Comparison of ENCODE assay signal across 20 cellular contexts in genomic region chr2:216856666-216857065, GRCh38. TPM values are rescaled to one million over a fixed set of nuclear protein-coding genes. Genes with fewer than 3 reads are reported as not detected.
DNase-seq lines count a peak whose midpoint lies in the region; ATAC-seq and TF ChIP-seq lines count a peak whose summit lies in the region.
"Had no signal": no experiment of that assay in that cellular context is flagged by ENCODE, and none has a peak within 500 bp of the region (broad histone marks: within the 10 kb centered on the region; RNA-seq: fewer than 3 reads in every experiment).

No MANE protein-coding gene starts in this region.

- H3K4me1 Mint-ChIP-seq in Caco-2 (ENCODE audit: low read depth, unreplicated experiment) = peaks cover 52% of the 10 kb centered on the region
- peaks cover 43% of the 10 kb centered on the region for H3K4me1 Mint-ChIP-seq in endodermal cell
- peaks cover 40% of the 10 kb centered on the region for H3K4me1 Mint-ChIP-seq in neural progenitor cell
- H3K4me1 Mint-ChIP-seq in Calu3 (ENCODE audit: low read depth, unreplicated experiment) = no peaks in the 10 kb centered on the region
- H3K4me1 Mint-ChIP-seq: CD14-positive monocyte had no signal

- no peak overlapping the region for H3K27ac ChIP-seq in GM23248
- peak overlapping the region; percentile 12 for H3K27ac ChIP-seq in endodermal cell (ENCODE audit: low read depth, low read length)
- no peak overlapping the region for H3K27ac ChIP-seq in neural progenitor cell
- H3K27ac ChIP-seq in ovary = peak overlapping the region in 1 of 2 donors; percentile 20

- no peak for TF ChIP-seq EP300 in ovary (IDR thresholded peaks at IDR 0.05)

- no peaks in the 10 kb centered on the region for H3K9me2 ChIP-seq in GM23248 (ENCODE audit: insufficient read depth)

- no peaks in the 10 kb centered on the region for H3K9me3 ChIP-seq in Caco-2
- no peaks in the 10 kb centered on the region for H3K9me3 ChIP-seq in GM23248 (ENCODE audit: low read depth)
- no peaks in the 10 kb centered on the region for H3K9me3 ChIP-seq in endodermal cell (ENCODE audit: control insufficient read depth, low read length)
- no peaks in the 10 kb centered on the region for H3K9me3 ChIP-seq in neural progenitor cell (ENCODE audit: low read depth)
- H3K9me3 ChIP-seq in ovary = no peaks in the 10 kb centered on the region

- CTCF ChIA-PET in Caco-2 (lab: Charles Lee) (no interaction called here), Calu3 (lab: Charles Lee) (interaction anchor here (0.6 kb wide), 1 partner anchor 1363 kb away, joined by 4 read pairs; no protein-coding TSS in a partner anchor)

- intact Hi-C loops in Caco-2 (cut with micrococcal nuclease; ENCODE audit: unreplicated experiment) = loop anchor here (10.0 kb wide), 1 partner anchor 82 kb away; no protein-coding TSS in a partner anchor
- intact Hi-C loops in Calu3 (cut with micrococcal nuclease; ENCODE audit: unreplicated experiment) = no loop called here
- intact Hi-C loops in ovary (cut with DNase I) = loop anchor here in 1 of 4 donors (5.0 kb wide), 1 partner anchor 159 kb away; the partner anchor contains the start of gene IGFBP5

- H3K27me3 ChIP-seq in Caco-2 (replicated peaks; ENCODE audit: control insufficient read depth, insufficient read depth, low read length) (no peaks in the 10 kb centered on the region), GM23248 (replicated peaks; ENCODE audit: insufficient read depth) (no peaks in the 10 kb centered on the region), endodermal cell (ENCODE audit: control insufficient read depth, insufficient read depth, low read length, poor library complexity, severe bottlenecking) (no peaks in the 10 kb centered on the region), neural progenitor cell (no peaks in the 10 kb centered on the region), ovary (no peaks in the 10 kb centered on the region)

- H3K4me3 ChIP-seq in Caco-2 (ENCODE audit: low read depth, low read length) (no peak overlapping the region), GM23248 (no peak overlapping the region), endodermal cell (ENCODE audit: low read length) (no peak overlapping the region), neural progenitor cell (no peak overlapping the region), ovary (no peak overlapping the region)

- POLR2A ChIA-PET in Caco-2 (lab: Charles Lee) = no interaction called here

- peak overlapping the region; percentile 21 for H3K4me3 Mint-ChIP-seq in Caco-2 (ENCODE audit: unreplicated experiment)
- H3K4me3 Mint-ChIP-seq in endodermal cell = no peak overlapping the region
- H3K4me3 Mint-ChIP-seq in neural progenitor cell = no peak overlapping the region
- no peak overlapping the region for H3K4me3 Mint-ChIP-seq in Calu3 (ENCODE audit: low read depth, unreplicated experiment)
- H3K4me3 Mint-ChIP-seq: CD14-positive monocyte, H9 had no signal

- DNase-seq in Caco-2 = peak; percentile 70 to 83
- DNase-seq in GM23248 = no peak
- peak; percentile 58 for DNase-seq in endodermal cell
- peak; percentile 47 for DNase-seq in neural progenitor cell (ENCODE audit: low spot score)
- no peak for DNase-seq in Calu3
- no peak for DNase-seq in ovary
- DNase-seq: ACHN, AML-193, DMS 273 treated with DMSO at 0.1 percent for 48 hours, H9, KBM-7, NCI-H1105 treated with DMSO at 0.1 percent for 48 hours, NCI-H1694 treated with DMSO at 0.1 percent for 48 hours, NCI-H2107, NCI-H510A, NCI-H774 had no signal

- peaks cover 48% of the 10 kb centered on the region for H3K4me1 ChIP-seq in Caco-2
- H3K4me1 ChIP-seq in GM23248 (ENCODE audit: insufficient read depth) = peaks cover 31% of the 10 kb centered on the region
- H3K4me1 ChIP-seq in endodermal cell (ENCODE audit: control insufficient read depth, insufficient read depth, low read length) = peaks cover 18% of the 10 kb centered on the region
- H3K4me1 ChIP-seq in neural progenitor cell = peaks cover 39% of the 10 kb centered on the region
- H3K4me1 ChIP-seq in ovary (ENCODE audit: insufficient read depth) = peaks cover 15% of the 10 kb centered on the region

- H3K9ac ChIP-seq in GM23248 (no peak overlapping the region), endodermal cell (ENCODE audit: extremely low read depth, low read length, poor library complexity, severe bottlenecking) (no peak overlapping the region), neural progenitor cell (no peak overlapping the region)

- TF ChIP-seq POLR2A in ovary (IDR thresholded peaks at IDR 0.05) = no peak

- no peaks in the 10 kb centered on the region for H4K20me1 ChIP-seq in GM23248 (ENCODE audit: insufficient read depth)
- H4K20me1 ChIP-seq in neural progenitor cell (ENCODE audit: low read depth) = no peaks in the 10 kb centered on the region

- ATAC-seq in HG03521 (IDR thresholded peaks at IDR 0.05; ENCODE audit: unreplicated experiment) = no peak
- ATAC-seq: Right ventricle myocardium inferior had no signal

- H3K27ac Mint-ChIP-seq in Caco-2 (ENCODE audit: unreplicated experiment) (peak overlapping the region; percentile 79), endodermal cell (no peak overlapping the region), neural progenitor cell (peak overlapping the region; percentile 67), Calu3 (ENCODE audit: unreplicated experiment) (no peak overlapping the region)
- H3K27ac Mint-ChIP-seq: CD14-positive monocyte, H9 had no signal

- H3K36me3 Mint-ChIP-seq in Caco-2 (ENCODE audit: insufficient read depth, unreplicated experiment) (no peaks in the 10 kb centered on the region), endodermal cell (ENCODE audit: low read depth) (no peaks in the 10 kb centered on the region), neural progenitor cell (no peaks in the 10 kb centered on the region), Calu3 (ENCODE audit: insufficient read depth, unreplicated experiment) (no peaks in the 10 kb centered on the region)
- H3K36me3 Mint-ChIP-seq: CD14-positive monocyte had no signal

- peaks cover 28% of the 10 kb centered on the region for H3F3A ChIP-seq in GM23248 (ENCODE audit: insufficient read depth)
- peaks cover 24% of the 10 kb centered on the region for H3F3A ChIP-seq in neural progenitor cell (ENCODE audit: low read depth)

- H3K9me3 Mint-ChIP-seq in Caco-2 (ENCODE audit: unreplicated experiment) = peaks cover 20% of the 10 kb centered on the region
- H3K9me3 Mint-ChIP-seq in endodermal cell = no peaks in the 10 kb centered on the region
- peaks cover 3% of the 10 kb centered on the region for H3K9me3 Mint-ChIP-seq in neural progenitor cell
- no peaks in the 10 kb centered on the region for H3K9me3 Mint-ChIP-seq in Calu3 (ENCODE audit: low read depth, unreplicated experiment)
- H3K9me3 Mint-ChIP-seq: H9 had no signal

- WGBS in GM23248 (ENCODE audit: low coverage in 1 of 2, low lambda C conversion rate in 2 of 2, missing lambda C conversion rate in 2 of 2), 2 experiments = 100% methylated on average over 2 of the region's 2 CpGs
- 34 to 40% methylated on average over 1 to 2 of the region's 2 CpGs for WGBS in endodermal cell (ENCODE audit: insufficient coverage in 1 of 2, insufficient read length in 1 of 2), 2 experiments
- WGBS in ovary, 3 donors = 35 to 45% (median 45%) methylated on average over 2 of the region's 2 CpGs

- no peaks in the 10 kb centered on the region for H3K79me2 ChIP-seq in GM23248 (ENCODE audit: insufficient read depth)
- H3K79me2 ChIP-seq in neural progenitor cell (ENCODE audit: low read depth) = no peaks in the 10 kb centered on the region

- no peaks in the 10 kb centered on the region for H3K27me3 Mint-ChIP-seq in Caco-2 (ENCODE audit: insufficient read depth, unreplicated experiment)
- peaks cover 5% of the 10 kb centered on the region for H3K27me3 Mint-ChIP-seq in endodermal cell (ENCODE audit: insufficient read depth)
- H3K27me3 Mint-ChIP-seq in neural progenitor cell (ENCODE audit: insufficient read depth, low read depth) = peaks cover 2% of the 10 kb centered on the region
- no peaks in the 10 kb centered on the region for H3K27me3 Mint-ChIP-seq in Calu3 (ENCODE audit: unreplicated experiment)

- H3K4me2 ChIP-seq in GM23248 (ENCODE audit: unreplicated experiment) (no peak overlapping the region), neural progenitor cell (peak overlapping the region; percentile 14)

- BruUV-seq in Caco-2 (replicated peaks; lab: Mats Ljungman, UMichigan) = no TSS peak
- BruUV-seq in Calu3 (replicated peaks; lab: Mats Ljungman, UMichigan) = no TSS peak

- H3K36me3 ChIP-seq in Caco-2 (ENCODE audit: control insufficient read depth, insufficient read depth, low read length) (no peaks in the 10 kb centered on the region), GM23248 (ENCODE audit: low read depth) (no peaks in the 10 kb centered on the region), endodermal cell (ENCODE audit: control insufficient read depth, insufficient read depth, low read length) (no peaks in the 10 kb centered on the region), neural progenitor cell (no peaks in the 10 kb centered on the region), ovary (no peaks in the 10 kb centered on the region)

- in situ Hi-C loops in GM23248 (cut with MboI) = no loop called here

- TF ChIP-seq CTCF in Caco-2 (IDR thresholded peaks at IDR 0.05; ENCODE audit: insufficient read depth in 1 of 2, low read depth in 1 of 2, low read length in 1 of 2, severe bottlenecking in 1 of 2, unreplicated experiment in 1 of 2) (no peak), endodermal cell (conservative IDR thresholded peaks at IDR 0.05) (no peak), neural progenitor cell (IDR thresholded peaks at IDR 0.05) (no peak), Calu3 (IDR thresholded peaks at IDR 0.05; ENCODE audit: unreplicated experiment) (no peak), ovary (IDR thresholded peaks at IDR 0.05) (no peak)

- H2AFZ ChIP-seq in GM23248 (0 out of 2 replicates have a peak overlapping the region, but pooled peaks have one; percentile 3), neural progenitor cell (replicated peaks) (no peak overlapping the region)

RNA-seq across cellular contexts. Expression of gene TNP1, which starts 3.2 kb away (rescaled TPM):
- total RNA-seq in Caco-2 (2022) = not detected in 2 replicates
- total RNA-seq in GM23248 (2014; rRNA removed; shearing (Covaris generic)) = not detected in 2 replicates
- not detected in 2 replicates for polyA plus RNA-seq in GM23248 (2016; fragmentation: Nextera tagmentation; extraction: Ambion mirVana)
- not detected for total RNA-seq in endodermal cell
- polyA plus RNA-seq in endodermal cell (2013, experiment 1 of 2) = not detected
- polyA plus RNA-seq in endodermal cell (2013, experiment 2 of 2) = not detected
- not detected in 2 replicates for total RNA-seq in neural progenitor cell (ENCODE audit: low replicate concordance)
- not detected in 2 replicates for total RNA-seq in Calu3 (2022)
- not detected for total RNA-seq in ovary
- polyA plus RNA-seq in ovary = not detected
- total RNA-seq: H9, OCI-LY7, Right ventricle myocardium inferior had no signal
- polyA plus RNA-seq: CD14-positive monocyte had no signal

Comparison
In these comparisons a context has a peak if more than half of its experiments do, and no peak if none do; other contexts are left out.
1. DNase-seq: peak in Caco-2 (2 of 2), endodermal cell (single experiment) and neural progenitor cell (single experiment); none in GM23248 (single experiment), Calu3 (single experiment) and ovary (0 of 5).
2. H3K27ac Mint-ChIP-seq: peak in Caco-2 (single experiment) and neural progenitor cell (single experiment); none in endodermal cell (single experiment) and Calu3 (single experiment).